Comparison of ENCODE assay signal across 10 cellular contexts in genomic region chr20:51366155-51366886, GRCh38.
DNase-seq lines count a peak whose midpoint lies in the region; ATAC-seq lines count a peak whose summit lies in the region.
"Had no signal": no experiment of that assay in that cellular context is flagged by ENCODE, and none has a peak within 500 bp of the region (broad histone marks: within the 10 kb centered on the region; RNA-seq: fewer than 3 reads in every experiment).

No MANE protein-coding gene starts in this region.

- peak; percentile 72 for ATAC-seq in aorta (ENCODE audit: low FRiP score)
- ATAC-seq in GM21528 (IDR thresholded peaks at IDR 0.05; ENCODE audit: low FRiP score, unreplicated experiment): no peak
- ATAC-seq in HG02588 (IDR thresholded peaks at IDR 0.05; ENCODE audit: unreplicated experiment): no peak

- H3K9me3 ChIP-seq in duodenal mucosa (ENCODE audit: control insufficient read depth in 1 of 2, low read length in 2 of 2) (no peaks in the 10 kb centered on the region), mesenchymal stem cell (ENCODE audit: control insufficient read depth, low read length) (peaks cover 15% of the 10 kb centered on the region), aorta (ENCODE audit: control insufficient read depth, low read length) (no peaks in the 10 kb centered on the region)
- H3K9me3 ChIP-seq: prostate gland had no signal

- H3K18ac ChIP-seq in mesenchymal stem cell (ENCODE audit: low read depth in 1 of 2, low read length in 2 of 2): peak overlapping the region; percentile 88 to 90

- H2BK120ac ChIP-seq in mesenchymal stem cell (ENCODE audit: low read depth, low read length): peak overlapping the region; percentile 84

- WGBS in mesenchymal stem cell: 2% methylated on average over 13 of the region's 16 CpGs
- WGBS in aorta, 2 donors: 3 to 15% methylated on average over 16 of the region's 16 CpGs

- intact Hi-C loops in aorta (cut with DNase I): loop anchor here in 1 of 2 donors (10.0 kb wide), 1 partner anchor 718 kb away; no protein-coding TSS in a partner anchor

- H2AK5ac ChIP-seq in mesenchymal stem cell (ENCODE audit: low read length, severe bottlenecking): peak overlapping the region; percentile 96

- no peaks in the 10 kb centered on the region for H3K79me1 ChIP-seq in mesenchymal stem cell (replicated peaks; ENCODE audit: low read length, poor library complexity, severe bottlenecking)

- peak overlapping the region; percentile 75 for H2BK5ac ChIP-seq in mesenchymal stem cell (ENCODE audit: low read depth, low read length, poor library complexity, severe bottlenecking)

- H4K8ac ChIP-seq in mesenchymal stem cell (ENCODE audit: low read length): peak overlapping the region; percentile 83

- no peak overlapping the region for H3K23ac ChIP-seq in mesenchymal stem cell (ENCODE audit: low read length in 2 of 2)

- H3K9ac ChIP-seq in duodenal mucosa (ENCODE audit: low read depth in 1 of 2, low read length in 2 of 2): no peak overlapping the region
- peak overlapping the region; percentile 77 for H3K9ac ChIP-seq in mesenchymal stem cell (ENCODE audit: low read length)

- DNase-seq in DMS 273 (lab: John Stamatoyannopoulos, UW; ENCODE audit: unreplicated experiment) (peak; percentile 9), DMS 273 treated with DMSO at 0.1 percent for 48 hours (lab: John Stamatoyannopoulos, UW) (no peak), mesenchymal stem cell (peak; percentile 100), aorta (peak; percentile 91 to 95)
- DNase-seq in activated CD4-positive, CD25-positive, alpha-beta regulatory T cell (lab: John Stamatoyannopoulos, UW): no peak

- no peak overlapping the region for H3K4me2 ChIP-seq in mesenchymal stem cell (ENCODE audit: low read length, poor library complexity, severe bottlenecking)

- peak overlapping the region in 1 of 2 experiments; percentile 22 for H3K14ac ChIP-seq in mesenchymal stem cell (ENCODE audit: low read length in 2 of 2)

- H2BK12ac ChIP-seq in mesenchymal stem cell (ENCODE audit: low read length in 2 of 2): peak overlapping the region; percentile 6 to 85

- H3K4me3 ChIP-seq in duodenal mucosa (ENCODE audit: low read depth in 1 of 2, low read length in 2 of 2) (no peak overlapping the region), mesenchymal stem cell (ENCODE audit: insufficient read depth in 1 of 2, low read depth in 1 of 2, low read length in 2 of 2) (no peak overlapping the region), aorta (ENCODE audit: low read length in 2 of 2) (no peak overlapping the region)
- H3K4me3 ChIP-seq: prostate gland had no signal

- H3K36me3 ChIP-seq in duodenal mucosa (ENCODE audit: control insufficient read depth in 1 of 2, insufficient read depth in 2 of 2, low read length in 2 of 2) (no peaks in the 10 kb centered on the region), mesenchymal stem cell (ENCODE audit: control insufficient read depth in 1 of 2, insufficient read depth in 2 of 2, low read depth in 1 of 2, low read length in 2 of 2) (no peaks in the 10 kb centered on the region), aorta (ENCODE audit: control insufficient read depth in 1 of 2, insufficient read depth in 2 of 2, low read length in 1 of 2) (no peaks in the 10 kb centered on the region)
- H3K36me3 ChIP-seq: prostate gland had no signal

- peak overlapping the region; percentile 58 to 81 for H3K4ac ChIP-seq in mesenchymal stem cell (ENCODE audit: low read depth in 1 of 2, low read length in 2 of 2)

- H3K27ac ChIP-seq in duodenal mucosa (ENCODE audit: low read depth, low read length) (peak overlapping the region; percentile 24), mesenchymal stem cell (ENCODE audit: low read length, poor library complexity, severe bottlenecking) (peak overlapping the region; percentile 98), aorta (ENCODE audit: low read depth in 1 of 2, low read length in 2 of 2) (peak overlapping the region; percentile 7 to 31)
- H3K27ac ChIP-seq: 22Rv1, prostate gland had no signal

- peak overlapping the region; percentile 63 for H4K91ac ChIP-seq in mesenchymal stem cell (ENCODE audit: low read length)

- H2BK15ac ChIP-seq in mesenchymal stem cell (ENCODE audit: low read depth, poor library complexity, severe bottlenecking): peak overlapping the region; percentile 34

- H3K4me1 ChIP-seq in duodenal mucosa (ENCODE audit: control insufficient read depth in 1 of 2, insufficient read depth in 2 of 2, low read length in 2 of 2) (no peaks in the 10 kb centered on the region), mesenchymal stem cell (ENCODE audit: control insufficient read depth, insufficient read depth, low read depth, low read length) (peaks cover 24% of the 10 kb centered on the region), aorta (ENCODE audit: control insufficient read depth in 1 of 2, insufficient read depth in 2 of 2, low read length in 2 of 2) (no peaks in the 10 kb centered on the region)
- H3K4me1 ChIP-seq: prostate gland had no signal

- no peaks in the 10 kb centered on the region for H3K27me3 ChIP-seq in duodenal mucosa (ENCODE audit: control insufficient read depth in 1 of 2, insufficient read depth in 2 of 2, low read length in 2 of 2)
- H3K27me3 ChIP-seq in mesenchymal stem cell (ENCODE audit: control insufficient read depth in 1 of 2, insufficient read depth in 1 of 2, low read length in 2 of 2): no peaks in the 10 kb centered on the region
- H3K27me3 ChIP-seq in aorta (ENCODE audit: control insufficient read depth in 1 of 2, insufficient read depth in 2 of 2, low read length in 1 of 2): no peaks in the 10 kb centered on the region

- peak overlapping the region; percentile 7 for H2AFZ ChIP-seq in mesenchymal stem cell (ENCODE audit: low read depth, low read length)

Comparison
In these comparisons a context has a peak if more than half of its experiments do, and no peak if none do; other contexts are left out.
1. DNase-seq: peak in DMS 273 (single experiment), mesenchymal stem cell (single experiment) and aorta (2 of 2); none in DMS 273 treated with DMSO at 0.1 percent for 48 hours (single experiment) and activated CD4-positive, CD25-positive, alpha-beta regulatory T cell (0 of 4).
2. H3K27ac ChIP-seq: peak in every context shown above with its lines; median percentile 98 in mesenchymal stem cell; 24 in duodenal mucosa; 19 in aorta.